11 cellular contexts compared by ENCODE assay signal in the genomic region with DNA sequence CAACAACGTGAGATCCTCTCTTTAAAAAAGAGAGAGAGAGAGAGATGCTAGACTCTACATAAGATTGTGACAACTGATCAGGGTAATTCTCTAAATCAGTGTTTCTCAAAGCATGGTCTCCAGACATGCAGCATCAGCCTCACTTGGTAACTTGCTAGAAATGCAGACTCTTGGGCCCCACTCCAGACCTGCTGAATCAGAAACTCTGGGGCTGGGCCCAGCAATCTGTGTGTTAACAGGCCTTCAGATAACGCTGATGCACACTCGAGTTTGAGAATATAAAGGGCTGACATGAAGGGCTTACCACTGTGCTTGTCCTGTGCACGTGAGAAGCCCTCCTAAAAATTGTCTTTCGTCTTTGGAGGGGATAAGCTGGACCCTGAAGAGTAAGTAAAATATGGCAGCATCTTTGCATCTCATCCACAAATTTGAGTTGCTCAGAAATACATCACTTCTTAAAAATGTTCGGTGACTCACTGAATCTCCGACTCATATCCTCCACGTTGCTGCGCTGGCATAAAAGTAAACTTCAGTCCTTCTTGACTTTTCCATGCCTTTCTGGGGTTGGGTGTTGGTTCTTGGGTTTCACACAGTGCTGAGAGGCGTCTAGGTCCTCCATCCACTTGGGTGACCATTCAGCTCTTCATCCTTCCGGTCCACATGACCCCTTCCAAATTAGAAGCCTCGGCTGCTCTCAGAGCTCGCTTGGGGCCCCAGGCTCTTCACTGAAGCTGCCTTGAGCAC. TPM values are rescaled to one million over a fixed set of nuclear protein-coding genes. Genes with fewer than 3 reads are reported as not detected.
DNase-seq lines count a peak whose midpoint lies in the region; ATAC-seq, FAIRE-seq and TF ChIP-seq lines count a peak whose summit lies in the region.
"Had no signal": no experiment of that assay in that cellular context is flagged by ENCODE, and none has a peak within 500 bp of the region (broad histone marks: within the 10 kb centered on the region; RNA-seq: fewer than 3 reads in every experiment).

No MANE protein-coding gene starts in this region.

- DNase-seq in AG08395 (ENCODE audit: low spot score), result peak; percentile 90
- DNase-seq in H4 (ENCODE audit: low spot score), result peak; percentile 34
- DNase-seq in activated T-cell treated with anti-CD3 and anti-CD28 coated beads, Interleukin-2, amount 50 U/mL, for 48 hours, result peak; percentile 58 to 62
- peak; percentile 69 to 89 for DNase-seq in foreskin fibroblast
- no peak for DNase-seq in frontal cortex (ENCODE audit: low spot score in 2 of 2)
- no peak for DNase-seq in NCI-H2196 treated with DMSO at 0.1 percent for 48 hours (lab: John Stamatoyannopoulos, UW; ENCODE audit: unreplicated experiment)
- no peak for DNase-seq in GM13976 (ENCODE audit: low spot score)
- DNase-seq: NCI-H82, T1000, uterus had no signal

- in situ Hi-C loops in GM13976 (cut with MboI; ENCODE audit: low sequenced_read_pairs, unreplicated experiment), result loop anchor here (10.0 kb wide), 2 partner anchors 198 to 278 kb away; no protein-coding TSS in a partner anchor

- FAIRE-seq in frontal cortex (lab: Jason Lieb, UNC), result no peak

- ATAC-seq in HG03095 (IDR thresholded peaks at IDR 0.05; ENCODE audit: unreplicated experiment), result no peak

- no peak overlapping the region for H3K4me3 ChIP-seq in foreskin fibroblast (ENCODE audit: low read depth in 1 of 2, low read length in 2 of 2)
- H3K4me3 ChIP-seq: uterus had no signal

- TF ChIP-seq CTCF in foreskin fibroblast (IDR thresholded peaks at IDR 0.05; ENCODE audit: low read depth, low read length) (no peak), GM13976 (IDR thresholded peaks at IDR 0.05; ENCODE audit: borderline replicate concordance, control extremely low read depth, extremely low read depth, insufficient read depth, missing control alignments) (no peak)

RNA-seq across cellular contexts. Expression of gene KDM8, which starts 26.1 kb away (rescaled TPM):
- 3.6 and 5.0 TPM in 2 replicates for total RNA-seq in H4 (2014; rRNA removed; shearing (Covaris generic))
- 3.3 TPM for total RNA-seq in frontal cortex

Comparison
In these comparisons a context has a peak if more than half of its experiments do, and no peak if none do; other contexts are left out.
1. DNase-seq: peak in AG08395 (single experiment), H4 (single experiment), activated T-cell treated with anti-CD3 and anti-CD28 coated beads, Interleukin-2, amount 50 U/mL, for 48 hours (2 of 2) and foreskin fibroblast (2 of 2); none in frontal cortex (0 of 2), NCI-H2196 treated with DMSO at 0.1 percent for 48 hours (single experiment) and GM13976 (single experiment).